Comparison of ENCODE assay signal across 1 cellular context in the genomic region with DNA sequence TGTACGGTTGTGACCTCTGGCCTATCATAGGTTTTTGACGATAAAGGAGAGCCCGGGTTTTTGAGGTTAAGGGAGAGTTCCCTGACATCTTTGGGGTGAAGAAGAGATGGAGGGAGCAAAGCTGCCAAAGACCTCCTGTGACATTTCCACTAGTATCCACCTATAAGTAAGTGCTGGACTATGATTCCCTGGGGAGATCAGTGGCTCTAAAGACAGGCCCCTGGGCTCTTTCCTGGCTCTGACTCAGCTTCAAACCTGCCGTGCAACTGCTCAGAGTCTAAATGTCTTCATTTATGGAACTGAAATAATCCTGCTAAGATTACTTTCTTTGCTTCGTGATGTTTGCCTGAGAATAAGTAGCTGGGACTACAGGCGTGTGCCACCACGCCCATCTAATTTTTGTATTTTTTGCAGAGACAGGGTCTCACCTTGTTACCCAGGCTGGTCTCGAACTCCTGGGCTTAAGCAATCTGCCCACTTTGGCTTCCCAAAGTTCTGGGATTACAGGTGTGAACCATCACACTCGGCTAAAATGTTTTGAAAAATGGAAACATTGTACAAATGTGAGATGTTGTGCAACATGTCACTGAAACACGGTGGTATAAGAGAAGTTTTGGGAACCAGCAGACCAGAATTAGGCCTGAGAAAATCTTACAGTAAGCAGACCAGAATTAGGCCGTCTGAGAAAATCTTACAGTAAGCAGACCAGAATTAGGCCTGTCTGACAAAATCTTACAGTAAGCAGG.
TF ChIP-seq lines count a peak whose summit lies in the region.

No MANE protein-coding gene starts in this region.

TF ChIP-seq in HCT116, 20 proteins besides CTCF, POLR2A, EP300 and RAD21 (continued from another document):
- TF ChIP-seq SP1 (IDR thresholded peaks at IDR 0.05; ENCODE audit: low read depth) (no peak), CEBPB (IDR thresholded peaks at IDR 0.05; ENCODE audit: low read depth) (no peak), SRF (IDR thresholded peaks at IDR 0.05; ENCODE audit: low read depth) (no peak), ZNF274 (IDR thresholded peaks at IDR 0.05; ENCODE audit: low read depth, low read length) (no peak), ELF1 (IDR thresholded peaks at IDR 0.05; ENCODE audit: borderline replicate concordance, low read depth) (no peak), YY1 (IDR thresholded peaks at IDR 0.05; ENCODE audit: extremely low read depth, insufficient replicate concordance, low read depth, low read length) (no peak), CBX3 (IDR thresholded peaks at IDR 0.05; ENCODE audit: low read depth) (no peak)
- TF ChIP-seq, protein P1, sequence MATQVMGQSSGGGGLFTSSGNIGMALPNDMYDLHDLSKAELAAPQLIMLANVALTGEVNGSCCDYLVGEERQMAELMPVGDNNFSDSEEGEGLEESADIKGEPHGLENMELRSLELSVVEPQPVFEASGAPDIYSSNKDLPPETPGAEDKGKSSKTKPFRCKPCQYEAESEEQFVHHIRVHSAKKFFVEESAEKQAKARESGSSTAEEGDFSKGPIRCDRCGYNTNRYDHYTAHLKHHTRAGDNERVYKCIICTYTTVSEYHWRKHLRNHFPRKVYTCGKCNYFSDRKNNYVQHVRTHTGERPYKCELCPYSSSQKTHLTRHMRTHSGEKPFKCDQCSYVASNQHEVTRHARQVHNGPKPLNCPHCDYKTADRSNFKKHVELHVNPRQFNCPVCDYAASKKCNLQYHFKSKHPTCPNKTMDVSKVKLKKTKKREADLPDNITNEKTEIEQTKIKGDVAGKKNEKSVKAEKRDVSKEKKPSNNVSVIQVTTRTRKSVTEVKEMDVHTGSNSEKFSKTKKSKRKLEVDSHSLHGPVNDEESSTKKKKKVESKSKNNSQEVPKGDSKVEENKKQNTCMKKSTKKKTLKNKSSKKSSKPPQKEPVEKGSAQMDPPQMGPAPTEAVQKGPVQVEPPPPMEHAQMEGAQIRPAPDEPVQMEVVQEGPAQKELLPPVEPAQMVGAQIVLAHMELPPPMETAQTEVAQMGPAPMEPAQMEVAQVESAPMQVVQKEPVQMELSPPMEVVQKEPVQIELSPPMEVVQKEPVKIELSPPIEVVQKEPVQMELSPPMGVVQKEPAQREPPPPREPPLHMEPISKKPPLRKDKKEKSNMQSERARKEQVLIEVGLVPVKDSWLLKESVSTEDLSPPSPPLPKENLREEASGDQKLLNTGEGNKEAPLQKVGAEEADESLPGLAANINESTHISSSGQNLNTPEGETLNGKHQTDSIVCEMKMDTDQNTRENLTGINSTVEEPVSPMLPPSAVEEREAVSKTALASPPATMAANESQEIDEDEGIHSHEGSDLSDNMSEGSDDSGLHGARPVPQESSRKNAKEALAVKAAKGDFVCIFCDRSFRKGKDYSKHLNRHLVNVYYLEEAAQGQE (IDR thresholded peaks at IDR 0.05; ENCODE audit: low read depth): no peak
